8 cellular contexts compared by ENCODE assay signal in the genomic region with DNA sequence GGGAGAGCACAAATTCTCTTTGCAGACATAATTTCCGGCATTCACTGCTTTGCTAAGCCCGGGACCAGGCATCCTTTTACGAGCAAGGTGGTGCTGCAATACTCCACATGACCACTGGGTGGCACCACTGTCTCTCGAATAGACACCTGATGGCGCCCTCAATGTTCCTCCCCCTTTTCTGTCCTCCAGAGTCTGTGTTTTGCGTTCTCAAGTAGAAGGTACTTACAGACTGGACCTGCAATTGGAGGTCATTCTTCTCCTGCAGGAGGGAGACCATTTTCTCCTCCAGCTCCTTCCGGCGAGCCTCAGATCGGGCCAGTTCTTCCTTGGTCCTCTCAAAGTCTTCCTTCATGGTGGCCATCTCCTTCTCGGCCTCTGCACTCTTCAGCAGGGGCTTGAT. TPM values are rescaled to one million over a fixed set of nuclear protein-coding genes. Genes with fewer than 3 reads are reported as not detected.
DNase-seq lines count a peak whose midpoint lies in the region; ATAC-seq and TF ChIP-seq lines count a peak whose summit lies in the region.

No MANE protein-coding gene starts in this region.

- peak; percentile 74 for TF ChIP-seq CTCF in BE2C (IDR thresholded peaks at IDR 0.05; ENCODE audit: low read depth, low read length)
- TF ChIP-seq CTCF in activated B cell treated with CpG ODN at 0.5 μM for 24 hours (IDR thresholded peaks at IDR 0.05), result peak; percentile 76

- H3K9me3 ChIP-seq in BE2C, result no peaks in the 10 kb centered on the region

- CTCF ChIA-PET in activated B cell treated with CpG ODN at 0.5 μM for 24 hours (lab: Charles Lee), result interaction anchor here (0.9 to 1.4 kb wide), 6 partner anchors 23 to 401 kb away, joined by 3 to 6 read pairs (median 3); no protein-coding TSS in a partner anchor

- H3K27me3 ChIP-seq in BE2C, result no peaks in the 10 kb centered on the region

- ATAC-seq in GM21360 (IDR thresholded peaks at IDR 0.05; ENCODE audit: unreplicated experiment) (peak; percentile 60), activated B cell treated with CpG ODN at 0.5 μM for 24 hours (ENCODE audit: low read depth) (peak; percentile 62), left lobe of liver (peak; percentile 95), GM19328 (IDR thresholded peaks at IDR 0.05; ENCODE audit: unreplicated experiment) (no peak)

- no peaks in the 10 kb centered on the region for H3K36me3 ChIP-seq in BE2C

- H3K4me1 ChIP-seq in BE2C, result no peaks in the 10 kb centered on the region

- H3K4me3 ChIP-seq in BE2C (ENCODE audit: low read depth, low read length), result no peak overlapping the region

- DNase-seq in BE2C (peak; percentile 55), NCI-H2029 treated with DMSO at 0.1 percent for 48 hours (lab: John Stamatoyannopoulos, UW) (peak; percentile 5), activated B cell treated with CpG ODN at 0.5 μM for 24 hours (peak; percentile 55), cerebellar cortex (ENCODE audit: low spot score) (peak; percentile 63), left lobe of liver (ENCODE audit: low spot score) (peak; percentile 68)
- peak; percentile 64 for DNase-seq in stimulated activated CD4-positive, alpha-beta T cell treated with anti-CD3 and anti-CD28 coated beads, Interleukin-4, amount 100 ng/mL, for 24 hours

- peaks cover 10% of the 10 kb centered on the region for H3K27me3 Mint-ChIP-seq in activated B cell treated with CpG ODN at 0.5 μM for 24 hours

- H3K4me1 Mint-ChIP-seq in activated B cell treated with CpG ODN at 0.5 μM for 24 hours, result no peaks in the 10 kb centered on the region

- H3K27ac Mint-ChIP-seq in activated B cell treated with CpG ODN at 0.5 μM for 24 hours, result no peak overlapping the region

- no peaks in the 10 kb centered on the region for H3K9me3 Mint-ChIP-seq in activated B cell treated with CpG ODN at 0.5 μM for 24 hours

- no peak overlapping the region for H3K4me3 Mint-ChIP-seq in activated B cell treated with CpG ODN at 0.5 μM for 24 hours

- POLR2A ChIA-PET in activated B cell treated with CpG ODN at 0.5 μM for 24 hours (lab: Charles Lee), result no interaction called here

- no peaks in the 10 kb centered on the region for H3K36me3 Mint-ChIP-seq in activated B cell treated with CpG ODN at 0.5 μM for 24 hours (ENCODE audit: low read depth)

- intact Hi-C loops in activated B cell treated with CpG ODN at 0.5 μM for 24 hours (cut with micrococcal nuclease), result loop anchor here (1.0 to 10.0 kb wide), 4 partner anchors 30 to 363 kb away; no protein-coding TSS in a partner anchor

RNA-seq across cellular contexts. Expression of a gene that starts 45.2 kb away (rescaled TPM):
- polyA plus RNA-seq in BE2C (2012; ENCODE audit: insufficient read depth, insufficient read length, low read depth), result not detected
- not detected in 2 replicates for total RNA-seq in activated B cell treated with CpG ODN at 0.5 μM for 24 hours
- total RNA-seq in left lobe of liver, result not detected

Comparison
In these comparisons a context has a peak if more than half of its experiments do, and no peak if none do; other contexts are left out.
1. DNase-seq: peak in every context shown above with its lines; median percentile 68 in left lobe of liver; 64 in stimulated activated CD4-positive, alpha-beta T cell treated with anti-CD3 and anti-CD28 coated beads, Interleukin-4, amount 100 ng/mL, for 24 hours; 63 in cerebellar cortex; 55 in BE2C; 55 in activated B cell treated with CpG ODN at 0.5 μM for 24 hours; 5 in NCI-H2029 treated with DMSO at 0.1 percent for 48 hours.